In genomic region chr20:47360489-47361267, GRCh38 we compare ENCODE assay signal across 8 cellular contexts. TPM values are rescaled to one million over a fixed set of nuclear protein-coding genes. Genes with fewer than 3 reads are reported as not detected.
A peak's percentile ranks its signal among the peaks of the same experiment; 100 is the strongest.
DNase-seq lines count a peak whose midpoint lies in the region; ATAC-seq and TF ChIP-seq lines count a peak whose summit lies in the region.

No MANE protein-coding gene starts in this region.

- H3K9me3 Mint-ChIP-seq in activated CD8-positive, alpha-beta memory T cell treated with anti-CD3 and anti-CD28 coated beads, Interleukin-2, amount 10 ng/mL, durations not matched to agents 7 days and 5 days (ENCODE audit: low read depth), result no peaks in the 10 kb centered on the region

- H3K27me3 ChIP-seq in SJCRH30, result no peaks in the 10 kb centered on the region
- H3K27me3 ChIP-seq in upper lobe of left lung, result no peaks in the 10 kb centered on the region

- peak in 2 of 4 donors; percentile 94 to 97 for TF ChIP-seq EP300 in upper lobe of left lung (IDR thresholded peaks at IDR 0.05)

- ATAC-seq in upper lobe of left lung (ENCODE audit: low FRiP score in 2 of 2) (peak; percentile 30 to 38), GM18858 (IDR thresholded peaks at IDR 0.05; ENCODE audit: unreplicated experiment) (no peak)
- no peak for ATAC-seq in activated CD8-positive, alpha-beta memory T cell treated with anti-CD3 and anti-CD28 coated beads, Interleukin-2, amount 10 ng/mL, durations not matched to agents 7 days and 5 days

- 20 to 28% methylated on average over 18 to 25 of the region's 25 CpGs for WGBS in upper lobe of left lung, 2 donors

- H3K4me3 ChIP-seq in SJCRH30, result peak overlapping the region; percentile 53
- H3K4me3 ChIP-seq in upper lobe of left lung, result no peak overlapping the region

- H3K36me3 ChIP-seq in SJCRH30, result no peaks in the 10 kb centered on the region
- H3K36me3 ChIP-seq in upper lobe of left lung, result no peaks in the 10 kb centered on the region

- H3K4me3 Mint-ChIP-seq in activated CD8-positive, alpha-beta memory T cell treated with anti-CD3 and anti-CD28 coated beads, Interleukin-2, amount 10 ng/mL, durations not matched to agents 7 days and 5 days, result no peak overlapping the region

- H3K27ac ChIP-seq in SJCRH30 (peak overlapping the region; percentile 95), upper lobe of left lung (peak overlapping the region; percentile 97 to 100 (median 98))

- TF ChIP-seq POLR2A in erythroblast (IDR thresholded peaks at IDR 0.05; ENCODE audit: low read length), result peak; percentile 95
- TF ChIP-seq POLR2A in upper lobe of left lung (IDR thresholded peaks at IDR 0.05), result peak in 3 of 4 donors; percentile 24 to 69 (median 26)

- DNase-seq in EL, result peak; percentile 86
- peak; percentile 99 for DNase-seq in M059J (ENCODE audit: low read depth)
- DNase-seq in SJCRH30, result peak; percentile 91 to 93
- peak; percentile 99 to 100 for DNase-seq in erythroblast (lab: John Stamatoyannopoulos, UW)
- peak; percentile 52 for DNase-seq in middle frontal gyrus (ENCODE audit: extremely low spot score, low spot score)
- peak; percentile 85 to 91 for DNase-seq in upper lobe of left lung
- no peak for DNase-seq in activated CD8-positive, alpha-beta memory T cell treated with anti-CD3 and anti-CD28 coated beads, Interleukin-2, amount 10 ng/mL, durations not matched to agents 7 days and 5 days

- H3K27me3 Mint-ChIP-seq in activated CD8-positive, alpha-beta memory T cell treated with anti-CD3 and anti-CD28 coated beads, Interleukin-2, amount 10 ng/mL, durations not matched to agents 7 days and 5 days, result no peaks in the 10 kb centered on the region

- TF ChIP-seq CTCF in upper lobe of left lung (IDR thresholded peaks at IDR 0.05), result no peak

- CTCF ChIA-PET in activated CD8-positive, alpha-beta memory T cell treated with anti-CD3 and anti-CD28 coated beads, Interleukin-2, amount 10 ng/mL, durations not matched to agents 7 days and 5 days (lab: Charles Lee), result interaction anchor here (0.6 to 15.4 kb wide), 4 partner anchors 12 to 221 kb away, joined by 3 to 165 read pairs (median 5); no protein-coding TSS in a partner anchor

- no peak overlapping the region for H3K27ac Mint-ChIP-seq in activated CD8-positive, alpha-beta memory T cell treated with anti-CD3 and anti-CD28 coated beads, Interleukin-2, amount 10 ng/mL, durations not matched to agents 7 days and 5 days

- H3K4me1 ChIP-seq in SJCRH30 (peaks cover 41% of the 10 kb centered on the region), upper lobe of left lung (peaks cover 64 to 74% (median 71%) of the 10 kb centered on the region in 4 donors)

- H3K9me3 ChIP-seq in SJCRH30 (replicated peaks), result no peaks in the 10 kb centered on the region
- H3K9me3 ChIP-seq in upper lobe of left lung, result no peaks in the 10 kb centered on the region

- H3K4me1 Mint-ChIP-seq in activated CD8-positive, alpha-beta memory T cell treated with anti-CD3 and anti-CD28 coated beads, Interleukin-2, amount 10 ng/mL, durations not matched to agents 7 days and 5 days, result peaks cover 34% of the 10 kb centered on the region

- peaks cover 2% of the 10 kb centered on the region for H3K36me3 Mint-ChIP-seq in activated CD8-positive, alpha-beta memory T cell treated with anti-CD3 and anti-CD28 coated beads, Interleukin-2, amount 10 ng/mL, durations not matched to agents 7 days and 5 days

RNA-seq across cellular contexts. Expression of gene ZMYND8, which starts 4.2 kb away (rescaled TPM):
- 23.6 and 49.6 TPM in 2 replicates for total RNA-seq in M059J (2014; rRNA removed; shearing (Covaris generic))
- 45.4 and 45.8 TPM in 2 replicates for total RNA-seq in SJCRH30 (2014; rRNA removed; shearing (Covaris generic))
- total RNA-seq in upper lobe of left lung, result 100 to 1,000 TPM in 1 of 6 donors, 10 to 100 TPM in 5; 24.6 to 120 (median 51.8) TPM
- 10 to 100 TPM; 39.4 to 45.2 TPM for total RNA-seq in activated CD8-positive, alpha-beta memory T cell treated with anti-CD3 and anti-CD28 coated beads, Interleukin-2, amount 10 ng/mL, durations not matched to agents 7 days and 5 days

Comparison
In these comparisons a context has a peak if more than half of its experiments do, and no peak if none do; other contexts are left out.
1. ATAC-seq: peak in upper lobe of left lung (2 of 2); none in GM18858 (single experiment) and activated CD8-positive, alpha-beta memory T cell treated with anti-CD3 and anti-CD28 coated beads, Interleukin-2, amount 10 ng/mL, durations not matched to agents 7 days and 5 days (single experiment).